In genomic region chr13:56182598-56182997, GRCh38 we compare ENCODE assay signal across 25 cellular contexts.
"Had no signal": no experiment of that assay in that cellular context is flagged by ENCODE, and none has a peak within 500 bp of the region (broad histone marks: within the 10 kb centered on the region; RNA-seq: fewer than 3 reads in every experiment).

No MANE protein-coding gene starts in this region.

- H3K4me3 Mint-ChIP-seq: mesothelial cell of epicardium; naive B cell; naive thymus-derived CD8-positive, alpha-beta T cell had no signal

- DNase-seq: dermis blood vessel endothelial cell; dorsolateral prefrontal cortex; effector CD4-positive, alpha-beta T cell; effector memory CD4-positive, alpha-beta T cell; erythroblast; esophagus squamous epithelium; foreskin fibroblast; foreskin melanocyte; gastrocnemius medialis; glutamatergic neuron; head of caudate nucleus; heart right ventricle; hippocampal formation; left cardiac atrium; left ventricle myocardium superior; lower lobe of right lung; mesenchymal stem cell; naive B cell; naive thymus-derived CD8-positive, alpha-beta T cell had no signal

- H3K4me1 Mint-ChIP-seq: mesothelial cell of epicardium; naive B cell; naive thymus-derived CD8-positive, alpha-beta T cell had no signal

- H3K4me1 ChIP-seq: esophagus squamous epithelium, gastrocnemius medialis, heart right ventricle, left lung, lower lobe of right lung had no signal

- ATAC-seq: esophagus mucosa; gastrocnemius medialis; heart right ventricle; left cardiac atrium; left lung; left ventricle myocardium superior; lower lobe of right lung; mucosa of descending colon; naive thymus-derived CD8-positive, alpha-beta T cell had no signal

- H3K36me3 ChIP-seq: esophagus squamous epithelium, gastrocnemius medialis, heart right ventricle, left lung, lower lobe of right lung had no signal

- H3K27ac Mint-ChIP-seq: mesothelial cell of epicardium; naive thymus-derived CD8-positive, alpha-beta T cell had no signal

- H3K27ac ChIP-seq: coronary artery, dorsolateral prefrontal cortex, epithelial cell of prostate, esophagus squamous epithelium, gastrocnemius medialis, heart right ventricle, left lung, lower lobe of right lung had no signal

- H3K4me3 ChIP-seq: coronary artery, dorsolateral prefrontal cortex, esophagus squamous epithelium, gastrocnemius medialis, heart right ventricle, left lung, lower lobe of right lung, mucosa of descending colon had no signal

- H3K9me3 ChIP-seq: gastrocnemius medialis had no signal

- H3K27me3 ChIP-seq: dorsolateral prefrontal cortex, esophagus squamous epithelium, gastrocnemius medialis, heart right ventricle, left lung had no signal

- H3K36me3 Mint-ChIP-seq: mesothelial cell of epicardium; naive B cell; naive thymus-derived CD8-positive, alpha-beta T cell had no signal

- H3K27me3 Mint-ChIP-seq: naive B cell; naive thymus-derived CD8-positive, alpha-beta T cell had no signal
